8 cellular contexts compared by ENCODE assay signal in the genomic region with DNA sequence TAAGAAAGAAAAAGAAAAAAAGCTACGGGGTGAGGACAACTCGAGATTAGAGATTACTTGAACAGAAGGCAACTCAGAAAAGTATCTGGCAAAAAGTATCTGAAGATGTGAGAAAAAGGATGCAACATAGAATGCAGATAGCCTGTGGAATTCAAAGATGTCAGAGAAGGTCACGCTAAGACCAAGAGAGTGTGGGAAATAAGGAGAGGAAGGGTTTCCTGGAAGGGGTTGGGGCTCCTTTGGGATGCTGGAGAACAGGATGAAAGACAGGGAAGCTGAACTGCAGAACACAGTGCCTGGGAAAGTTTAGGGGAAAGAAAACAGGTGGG. TPM values are rescaled to one million over a fixed set of nuclear protein-coding genes. Genes with fewer than 3 reads are reported as not detected.
DNase-seq lines count a peak whose midpoint lies in the region; ATAC-seq, FAIRE-seq and TF ChIP-seq lines count a peak whose summit lies in the region.

No MANE protein-coding gene starts in this region.

- TF ChIP-seq RAD21 in A549 (conservative IDR thresholded peaks at IDR 0.05 in 1 of 2, IDR thresholded peaks at IDR 0.05 in 1 of 2): no peak

- H3K27me3 ChIP-seq in HUES6 (ENCODE audit: control insufficient read depth, insufficient read depth, low read length): peaks cover 50% of the 10 kb centered on the region
- H3K27me3 ChIP-seq in ectodermal cell (ENCODE audit: control insufficient read depth, insufficient read depth, low read length, poor library complexity, severe bottlenecking): peaks cover 25% of the 10 kb centered on the region
- H3K27me3 ChIP-seq in naive thymus-derived CD4-positive, alpha-beta T cell (ENCODE audit: control insufficient read depth in 2 of 2, insufficient read depth in 2 of 2, low read length in 2 of 2): no peaks in the 10 kb centered on the region

- no peak for DNase-seq in A549 (ENCODE audit: low read depth in 1 of 2, low spot score in 1 of 2)
- DNase-seq in naive thymus-derived CD4-positive, alpha-beta T cell: no peak
- DNase-seq in HT-29 (ENCODE audit: low spot score): no peak
- DNase-seq in OCI-M2 (lab: John Stamatoyannopoulos, UW; ENCODE audit: unreplicated experiment): no peak
- DNase-seq in NCI-H524 treated with DMSO at 0.1 percent for 48 hours (lab: John Stamatoyannopoulos, UW): no peak

- peak overlapping the region; percentile 96 for H3K4me2 ChIP-seq in A549

- TF ChIP-seq CTCF in A549 (IDR thresholded peaks at IDR 0.05): no peak

- no peak for TF ChIP-seq POLR2A in A549 (IDR thresholded peaks at IDR 0.05; ENCODE audit: low read length)

- no peak for TF ChIP-seq EP300 in A549 (IDR thresholded peaks at IDR 0.05)

- H3K9ac ChIP-seq in HUES6 (ENCODE audit: low read length): no peak overlapping the region

- peaks cover 2 to 14% (median 9%) of the 10 kb centered on the region in 7 donors for H3K4me1 Mint-ChIP-seq in naive thymus-derived CD4-positive, alpha-beta T cell

- WGBS in A549 (ENCODE audit: missing lambda C conversion rate): 28% methylated on average over 3 of the region's 3 CpGs
- 71 to 75% methylated on average over 3 of the region's 3 CpGs for WGBS in ectodermal cell, 2 experiments

- H3K27me3 Mint-ChIP-seq in naive thymus-derived CD4-positive, alpha-beta T cell: peaks cover 41 to 55% (median 47%) of the 10 kb centered on the region in 5 donors

- no peak for FAIRE-seq in A549 (lab: Jason Lieb, UNC)

- H3K36me3 Mint-ChIP-seq in naive thymus-derived CD4-positive, alpha-beta T cell: peaks cover 0 to 4% (median 0%) of the 10 kb centered on the region in 5 donors

- H3K36me3 ChIP-seq in HUES6 (ENCODE audit: control insufficient read depth, insufficient read depth, low read length): no peaks in the 10 kb centered on the region
- H3K36me3 ChIP-seq in ectodermal cell (ENCODE audit: control insufficient read depth, insufficient read depth, low read length): no peaks in the 10 kb centered on the region
- no peaks in the 10 kb centered on the region for H3K36me3 ChIP-seq in naive thymus-derived CD4-positive, alpha-beta T cell (ENCODE audit: control insufficient read depth in 2 of 3, insufficient read depth in 3 of 3, low read length in 3 of 3)

- CTCF ChIA-PET in A549 (lab: Yijun Ruan, JAX): interaction anchor here (1.0 to 1.6 kb wide), 2 partner anchors 12 to 740 kb away, joined by 4 to 5 read pairs; no protein-coding TSS in a partner anchor
- CTCF ChIA-PET in naive thymus-derived CD4-positive, alpha-beta T cell (lab: Charles Lee): no interaction called here

- peak overlapping the region; percentile 62 for H3K4me3 ChIP-seq in A549
- H3K4me3 ChIP-seq in HUES6 (ENCODE audit: low read depth, low read length): peak overlapping the region; percentile 50
- peak overlapping the region; percentile 52 for H3K4me3 ChIP-seq in ectodermal cell (ENCODE audit: insufficient read depth, low read depth, low read length)
- no peak overlapping the region for H3K4me3 ChIP-seq in naive thymus-derived CD4-positive, alpha-beta T cell (ENCODE audit: low read length)

- ATAC-seq in A549 (peak in 1 of 2 experiments; percentile 32; a peak in 1 of 6 replicates), HG03432 (IDR thresholded peaks at IDR 0.05; ENCODE audit: unreplicated experiment) (no peak)
- no peak for ATAC-seq in naive thymus-derived CD4-positive, alpha-beta T cell

- peaks cover 31% of the 10 kb centered on the region; the same call in 2 of the 3 replicates for H3K4me1 ChIP-seq in A549
- peaks cover 6% of the 10 kb centered on the region; the same call in 1 of the 2 replicates for H3K4me1 ChIP-seq in HUES6 (ENCODE audit: control insufficient read depth, insufficient read depth, low read length)
- no peaks in the 10 kb centered on the region for H3K4me1 ChIP-seq in ectodermal cell (ENCODE audit: control insufficient read depth, insufficient read depth, low read length)
- no peaks in the 10 kb centered on the region for H3K4me1 ChIP-seq in naive thymus-derived CD4-positive, alpha-beta T cell (ENCODE audit: control insufficient read depth in 2 of 2, insufficient read depth in 2 of 2, low read length in 2 of 2)

- intact Hi-C loops in naive thymus-derived CD4-positive, alpha-beta T cell (cut with micrococcal nuclease): no loop called here

- peak overlapping the region in 8 of 10 donors; percentile 5 to 77 (median 60) for H3K4me3 Mint-ChIP-seq in naive thymus-derived CD4-positive, alpha-beta T cell

- H3K27ac Mint-ChIP-seq in naive thymus-derived CD4-positive, alpha-beta T cell: no peak overlapping the region

- peaks cover 0 to 12% (median 2%) of the 10 kb centered on the region in 11 donors for H3K9me3 Mint-ChIP-seq in naive thymus-derived CD4-positive, alpha-beta T cell

- no peaks in the 10 kb centered on the region for H3K9me3 ChIP-seq in A549
- H3K9me3 ChIP-seq in HUES6 (ENCODE audit: control insufficient read depth, insufficient read depth, low read depth, low read length): no peaks in the 10 kb centered on the region
- no peaks in the 10 kb centered on the region for H3K9me3 ChIP-seq in ectodermal cell (ENCODE audit: control insufficient read depth, low read length)
- H3K9me3 ChIP-seq in naive thymus-derived CD4-positive, alpha-beta T cell (ENCODE audit: control insufficient read depth in 2 of 3, low read length in 3 of 3): peaks cover 0 to 4% (median 0%) of the 10 kb centered on the region in 3 experiments

- H3K27ac ChIP-seq in A549: peak overlapping the region; percentile 13 to 83; a peak in 4 of 6 replicates
- no peak overlapping the region for H3K27ac ChIP-seq in HUES6 (ENCODE audit: low read depth, low read length)
- no peak overlapping the region for H3K27ac ChIP-seq in ectodermal cell (ENCODE audit: insufficient read depth, low read depth, low read length, poor library complexity, severe bottlenecking)
- H3K27ac ChIP-seq in naive thymus-derived CD4-positive, alpha-beta T cell (ENCODE audit: low read depth, low read length): no peak overlapping the region

- POLR2A ChIA-PET in A549 (lab: Yijun Ruan, JAX): no interaction called here
- POLR2A ChIA-PET in naive thymus-derived CD4-positive, alpha-beta T cell (lab: Charles Lee): no interaction called here

TF ChIP-seq in A549, 52 proteins besides CTCF, POLR2A, EP300 and RAD21:
- TF ChIP-seq, protein P1, sequence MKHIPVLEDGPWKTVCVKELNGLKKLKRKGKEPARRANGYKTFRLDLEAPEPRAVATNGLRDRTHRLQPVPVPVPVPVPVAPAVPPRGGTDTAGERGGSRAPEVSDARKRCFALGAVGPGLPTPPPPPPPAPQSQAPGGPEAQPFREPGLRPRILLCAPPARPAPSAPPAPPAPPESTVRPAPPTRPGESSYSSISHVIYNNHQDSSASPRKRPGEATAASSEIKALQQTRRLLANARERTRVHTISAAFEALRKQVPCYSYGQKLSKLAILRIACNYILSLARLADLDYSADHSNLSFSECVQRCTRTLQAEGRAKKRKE (CRISPR knock-in tag; IDR thresholded peaks at IDR 0.05; ENCODE audit: low read depth): no peak
- no peak for TF ChIP-seq ZFP36 (IDR thresholded peaks at IDR 0.05; ENCODE audit: borderline replicate concordance, partially characterized antibody)
- TF ChIP-seq SREBF2 (IDR thresholded peaks at IDR 0.05): no peak
- no peak for TF ChIP-seq BHLHE40 (IDR thresholded peaks at IDR 0.05; ENCODE audit: low read depth, low read length)
- TF ChIP-seq, protein P2, sequence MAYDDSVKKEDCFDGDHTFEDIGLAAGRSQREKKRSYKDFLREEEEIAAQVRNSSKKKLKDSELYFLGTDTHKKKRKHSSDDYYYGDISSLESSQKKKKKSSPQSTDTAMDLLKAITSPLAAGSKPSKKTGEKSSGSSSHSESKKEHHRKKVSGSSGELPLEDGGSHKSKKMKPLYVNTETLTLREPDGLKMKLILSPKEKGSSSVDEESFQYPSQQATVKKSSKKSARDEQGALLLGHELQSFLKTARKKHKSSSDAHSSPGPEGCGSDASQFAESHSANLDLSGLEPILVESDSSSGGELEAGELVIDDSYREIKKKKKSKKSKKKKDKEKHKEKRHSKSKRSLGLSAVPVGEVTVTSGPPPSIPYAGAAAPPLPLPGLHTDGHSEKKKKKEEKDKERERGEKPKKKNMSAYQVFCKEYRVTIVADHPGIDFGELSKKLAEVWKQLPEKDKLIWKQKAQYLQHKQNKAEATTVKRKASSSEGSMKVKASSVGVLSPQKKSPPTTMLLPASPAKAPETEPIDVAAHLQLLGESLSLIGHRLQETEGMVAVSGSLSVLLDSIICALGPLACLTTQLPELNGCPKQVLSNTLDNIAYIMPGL (CRISPR knock-in tag; IDR thresholded peaks at IDR 0.05; ENCODE audit: borderline replicate concordance): no peak
- no peak for TF ChIP-seq ZSCAN20 (CRISPR knock-in tag; IDR thresholded peaks at IDR 0.05)
- no peak for TF ChIP-seq KDM5A (IDR thresholded peaks at IDR 0.05)
- TF ChIP-seq RCOR1 (IDR thresholded peaks at IDR 0.05; ENCODE audit: low read depth, low read length): no peak
- TF ChIP-seq RNF2 (IDR thresholded peaks at IDR 0.05; ENCODE audit: borderline replicate concordance, low read depth): no peak
- TF ChIP-seq MYC (IDR thresholded peaks at IDR 0.05; ENCODE audit: borderline replicate concordance, low read length): no peak
- no peak for TF ChIP-seq HEYL (CRISPR knock-in tag; IDR thresholded peaks at IDR 0.05)
- no peak for TF ChIP-seq CBX8 (IDR thresholded peaks at IDR 0.05)
- no peak for TF ChIP-seq POLR2AphosphoS2 (conservative IDR thresholded peaks at IDR 0.05; ENCODE audit: low read length)
- TF ChIP-seq NFE2L2 (conservative IDR thresholded peaks at IDR 0.05; ENCODE audit: low read length): no peak
- no peak for TF ChIP-seq JUN (IDR thresholded peaks at IDR 0.05)
- TF ChIP-seq, protein P3, sequence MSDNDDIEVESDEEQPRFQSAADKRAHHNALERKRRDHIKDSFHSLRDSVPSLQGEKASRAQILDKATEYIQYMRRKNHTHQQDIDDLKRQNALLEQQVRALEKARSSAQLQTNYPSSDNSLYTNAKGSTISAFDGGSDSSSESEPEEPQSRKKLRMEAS (IDR thresholded peaks at IDR 0.05): no peak
- no peak for TF ChIP-seq HOXA7 (CRISPR knock-in tag; IDR thresholded peaks at IDR 0.05)
- TF ChIP-seq TFCP2L1 (CRISPR knock-in tag; IDR thresholded peaks at IDR 0.05): no peak

RNA-seq across cellular contexts. Expression of a gene that starts 1.2 kb away (rescaled TPM):
- polyA plus RNA-seq in A549 (2011; rRNA removed) (0.16 and 0.34 TPM in 2 replicates), A549 (2017; fragmentation: RNase III; extraction: RNeasy Plus Mini Kit Qiagen cat#74134 plus additional on column Dnase treatment) (0.03 to 0.12 TPM (median 0.04 TPM) in 3 replicates)
- polyA plus RNA-seq in A549 (2012; cell fraction: cytosol; rRNA removed): 0.03 TPM in 2 replicates
- 0.01 TPM in 2 replicates for polyA plus RNA-seq in A549 (2012; cell fraction: nucleus; rRNA removed)
- polyA minus RNA-seq in A549 (2011; rRNA and poly(A)+ RNA removed): 0.54 and 0.66 TPM in 2 replicates
- 0.61 TPM for polyA plus RNA-seq in ectodermal cell (2013, experiment 1 of 4)
- 0.60 TPM for polyA plus RNA-seq in ectodermal cell (2013, experiment 2 of 4)
- polyA plus RNA-seq in ectodermal cell (2013, experiment 3 of 4): 0.59 TPM
- polyA plus RNA-seq in ectodermal cell (2013, experiment 4 of 4): 1.2 TPM
- total RNA-seq in naive thymus-derived CD4-positive, alpha-beta T cell: under 1 TPM in 2 of 5 experiments, not detected in 3; 0.03 to 0.22 TPM
- not detected for polyA plus RNA-seq in naive thymus-derived CD4-positive, alpha-beta T cell
- total RNA-seq in HT-29 (2014; rRNA removed; shearing (Covaris generic)): not detected in 2 replicates

Comparison
In these comparisons a context has a peak if more than half of its experiments do, and no peak if none do; other contexts are left out.
1. H3K27ac ChIP-seq: peak in A549 (2 of 2); none in HUES6 (single experiment), ectodermal cell (single experiment) and naive thymus-derived CD4-positive, alpha-beta T cell (single experiment).